1 cellular context compared by ENCODE assay signal in genomic region chr12:109192358-109192757, GRCh38.
TF ChIP-seq lines count a peak whose summit lies in the region.

No MANE protein-coding gene starts in this region.

TF ChIP-seq in A549, 52 proteins besides CTCF, POLR2A, EP300 and RAD21 (continued from another document):
- no peak for TF ChIP-seq ESRRA (IDR thresholded peaks at IDR 0.05; ENCODE audit: borderline replicate concordance, low read length)
- peak; percentile 68; the same call in 1 of the 2 replicates for TF ChIP-seq JUNB (IDR thresholded peaks at IDR 0.05)
- TF ChIP-seq, protein P1, sequence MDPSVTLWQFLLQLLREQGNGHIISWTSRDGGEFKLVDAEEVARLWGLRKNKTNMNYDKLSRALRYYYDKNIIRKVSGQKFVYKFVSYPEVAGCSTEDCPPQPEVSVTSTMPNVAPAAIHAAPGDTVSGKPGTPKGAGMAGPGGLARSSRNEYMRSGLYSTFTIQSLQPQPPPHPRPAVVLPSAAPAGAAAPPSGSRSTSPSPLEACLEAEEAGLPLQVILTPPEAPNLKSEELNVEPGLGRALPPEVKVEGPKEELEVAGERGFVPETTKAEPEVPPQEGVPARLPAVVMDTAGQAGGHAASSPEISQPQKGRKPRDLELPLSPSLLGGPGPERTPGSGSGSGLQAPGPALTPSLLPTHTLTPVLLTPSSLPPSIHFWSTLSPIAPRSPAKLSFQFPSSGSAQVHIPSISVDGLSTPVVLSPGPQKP (IDR thresholded peaks at IDR 0.05; ENCODE audit: low read depth, low read length), result no peak
- TF ChIP-seq ZC3H11A (IDR thresholded peaks at IDR 0.05), result no peak
- TF ChIP-seq HOXB13 (CRISPR knock-in tag; IDR thresholded peaks at IDR 0.05; ENCODE audit: low read depth), result no peak
- TF ChIP-seq CEBPB (IDR thresholded peaks at IDR 0.05), result peak; percentile 90 to 98
- no peak for TF ChIP-seq FOXS1 (CRISPR knock-in tag; IDR thresholded peaks at IDR 0.05)
- TF ChIP-seq, protein P2, sequence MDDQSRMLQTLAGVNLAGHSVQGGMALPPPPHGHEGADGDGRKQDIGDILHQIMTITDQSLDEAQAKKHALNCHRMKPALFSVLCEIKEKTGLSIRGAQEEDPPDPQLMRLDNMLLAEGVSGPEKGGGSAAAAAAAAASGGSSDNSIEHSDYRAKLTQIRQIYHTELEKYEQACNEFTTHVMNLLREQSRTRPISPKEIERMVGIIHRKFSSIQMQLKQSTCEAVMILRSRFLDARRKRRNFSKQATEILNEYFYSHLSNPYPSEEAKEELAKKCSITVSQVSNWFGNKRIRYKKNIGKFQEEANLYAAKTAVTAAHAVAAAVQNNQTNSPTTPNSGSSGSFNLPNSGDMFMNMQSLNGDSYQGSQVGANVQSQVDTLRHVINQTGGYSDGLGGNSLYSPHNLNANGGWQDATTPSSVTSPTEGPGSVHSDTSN (IDR thresholded peaks at IDR 0.05), result no peak
- no peak for TF ChIP-seq RCOR1 (IDR thresholded peaks at IDR 0.05; ENCODE audit: low read depth, low read length)
- TF ChIP-seq SMC3 (IDR thresholded peaks at IDR 0.05), result no peak
- no peak for TF ChIP-seq KDM5A (IDR thresholded peaks at IDR 0.05)
- no peak for TF ChIP-seq BHLHE40 (IDR thresholded peaks at IDR 0.05; ENCODE audit: low read depth, low read length)
- TF ChIP-seq FOSB (CRISPR knock-in tag; IDR thresholded peaks at IDR 0.05), result peak; percentile 44; the same call in 1 of the 2 replicates
- no peak for TF ChIP-seq PHF8 (IDR thresholded peaks at IDR 0.05; ENCODE audit: borderline replicate concordance, low read depth)
- TF ChIP-seq, protein P3, sequence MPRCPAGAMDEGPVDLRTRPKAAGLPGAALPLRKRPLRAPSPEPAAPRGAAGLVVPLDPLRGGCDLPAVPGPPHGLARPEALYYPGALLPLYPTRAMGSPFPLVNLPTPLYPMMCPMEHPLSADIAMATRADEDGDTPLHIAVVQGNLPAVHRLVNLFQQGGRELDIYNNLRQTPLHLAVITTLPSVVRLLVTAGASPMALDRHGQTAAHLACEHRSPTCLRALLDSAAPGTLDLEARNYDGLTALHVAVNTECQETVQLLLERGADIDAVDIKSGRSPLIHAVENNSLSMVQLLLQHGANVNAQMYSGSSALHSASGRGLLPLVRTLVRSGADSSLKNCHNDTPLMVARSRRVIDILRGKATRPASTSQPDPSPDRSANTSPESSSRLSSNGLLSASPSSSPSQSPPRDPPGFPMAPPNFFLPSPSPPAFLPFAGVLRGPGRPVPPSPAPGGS (IDR thresholded peaks at IDR 0.05), result peak; percentile 59; the same call in 1 of the 3 replicates
- TF ChIP-seq, protein P4, sequence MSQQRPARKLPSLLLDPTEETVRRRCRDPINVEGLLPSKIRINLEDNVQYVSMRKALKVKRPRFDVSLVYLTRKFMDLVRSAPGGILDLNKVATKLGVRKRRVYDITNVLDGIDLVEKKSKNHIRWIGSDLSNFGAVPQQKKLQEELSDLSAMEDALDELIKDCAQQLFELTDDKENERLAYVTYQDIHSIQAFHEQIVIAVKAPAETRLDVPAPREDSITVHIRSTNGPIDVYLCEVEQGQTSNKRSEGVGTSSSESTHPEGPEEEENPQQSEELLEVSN (IDR thresholded peaks at IDR 0.05; ENCODE audit: borderline replicate concordance, low read depth), result no peak
- TF ChIP-seq POLR2AphosphoS2 (conservative IDR thresholded peaks at IDR 0.05; ENCODE audit: low read length), result no peak
- no peak for TF ChIP-seq NPAS2 (CRISPR knock-in tag; IDR thresholded peaks at IDR 0.05; ENCODE audit: borderline replicate concordance)
- peak in 1 of 2 experiments; percentile 62; a peak in 1 of 5 replicates for TF ChIP-seq JUN (IDR thresholded peaks at IDR 0.05)
- no peak for TF ChIP-seq ZSCAN20 (CRISPR knock-in tag; IDR thresholded peaks at IDR 0.05)
- TF ChIP-seq, protein P5, sequence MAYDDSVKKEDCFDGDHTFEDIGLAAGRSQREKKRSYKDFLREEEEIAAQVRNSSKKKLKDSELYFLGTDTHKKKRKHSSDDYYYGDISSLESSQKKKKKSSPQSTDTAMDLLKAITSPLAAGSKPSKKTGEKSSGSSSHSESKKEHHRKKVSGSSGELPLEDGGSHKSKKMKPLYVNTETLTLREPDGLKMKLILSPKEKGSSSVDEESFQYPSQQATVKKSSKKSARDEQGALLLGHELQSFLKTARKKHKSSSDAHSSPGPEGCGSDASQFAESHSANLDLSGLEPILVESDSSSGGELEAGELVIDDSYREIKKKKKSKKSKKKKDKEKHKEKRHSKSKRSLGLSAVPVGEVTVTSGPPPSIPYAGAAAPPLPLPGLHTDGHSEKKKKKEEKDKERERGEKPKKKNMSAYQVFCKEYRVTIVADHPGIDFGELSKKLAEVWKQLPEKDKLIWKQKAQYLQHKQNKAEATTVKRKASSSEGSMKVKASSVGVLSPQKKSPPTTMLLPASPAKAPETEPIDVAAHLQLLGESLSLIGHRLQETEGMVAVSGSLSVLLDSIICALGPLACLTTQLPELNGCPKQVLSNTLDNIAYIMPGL (CRISPR knock-in tag; IDR thresholded peaks at IDR 0.05; ENCODE audit: borderline replicate concordance), result no peak
- TF ChIP-seq HDAC2 (IDR thresholded peaks at IDR 0.05), result no peak
- TF ChIP-seq CHD4 (IDR thresholded peaks at IDR 0.05; ENCODE audit: borderline replicate concordance), result no peak
- TF ChIP-seq SREBF2 (IDR thresholded peaks at IDR 0.05), result no peak
- no peak for TF ChIP-seq MAZ (IDR thresholded peaks at IDR 0.05; ENCODE audit: borderline replicate concordance, low read depth, low read length)
- no peak for TF ChIP-seq RARB (CRISPR knock-in tag; IDR thresholded peaks at IDR 0.05)
- 0 out of 2 replicates have a peak, but pooled peaks have one; percentile 33 for TF ChIP-seq HOXB5 (CRISPR knock-in tag; IDR thresholded peaks at IDR 0.05)
- TF ChIP-seq HES2 (IDR thresholded peaks at IDR 0.05), result peak; percentile 43; the same call in 1 of the 2 replicates
- TF ChIP-seq GATA3 (IDR thresholded peaks at IDR 0.05; ENCODE audit: borderline replicate concordance), result peak; percentile 70
- TF ChIP-seq MYC (IDR thresholded peaks at IDR 0.05; ENCODE audit: borderline replicate concordance, low read length), result no peak
- no peak for TF ChIP-seq TFCP2L1 (CRISPR knock-in tag; IDR thresholded peaks at IDR 0.05)
- TF ChIP-seq FOSL2 (IDR thresholded peaks at IDR 0.05), result peak; percentile 83
- peak; percentile 93 for TF ChIP-seq FOSL2 (CRISPR knock-in tag; IDR thresholded peaks at IDR 0.05)
- TF ChIP-seq NR3C1 (IDR thresholded peaks at IDR 0.05), result no peak
- TF ChIP-seq ZNF302 (CRISPR knock-in tag; IDR thresholded peaks at IDR 0.05), result no peak
- no peak for TF ChIP-seq HOXA7 (CRISPR knock-in tag; IDR thresholded peaks at IDR 0.05)
- TF ChIP-seq EHMT2 (IDR thresholded peaks at IDR 0.05; ENCODE audit: low read depth), result no peak
- TF ChIP-seq REST (IDR thresholded peaks at IDR 0.05), result no peak
- TF ChIP-seq, protein P6, sequence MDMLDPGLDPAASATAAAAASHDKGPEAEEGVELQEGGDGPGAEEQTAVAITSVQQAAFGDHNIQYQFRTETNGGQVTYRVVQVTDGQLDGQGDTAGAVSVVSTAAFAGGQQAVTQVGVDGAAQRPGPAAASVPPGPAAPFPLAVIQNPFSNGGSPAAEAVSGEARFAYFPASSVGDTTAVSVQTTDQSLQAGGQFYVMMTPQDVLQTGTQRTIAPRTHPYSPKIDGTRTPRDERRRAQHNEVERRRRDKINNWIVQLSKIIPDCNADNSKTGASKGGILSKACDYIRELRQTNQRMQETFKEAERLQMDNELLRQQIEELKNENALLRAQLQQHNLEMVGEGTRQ (IDR thresholded peaks at IDR 0.05), result no peak
